ENCODE assay signal across 1 cellular context in the genomic region with DNA sequence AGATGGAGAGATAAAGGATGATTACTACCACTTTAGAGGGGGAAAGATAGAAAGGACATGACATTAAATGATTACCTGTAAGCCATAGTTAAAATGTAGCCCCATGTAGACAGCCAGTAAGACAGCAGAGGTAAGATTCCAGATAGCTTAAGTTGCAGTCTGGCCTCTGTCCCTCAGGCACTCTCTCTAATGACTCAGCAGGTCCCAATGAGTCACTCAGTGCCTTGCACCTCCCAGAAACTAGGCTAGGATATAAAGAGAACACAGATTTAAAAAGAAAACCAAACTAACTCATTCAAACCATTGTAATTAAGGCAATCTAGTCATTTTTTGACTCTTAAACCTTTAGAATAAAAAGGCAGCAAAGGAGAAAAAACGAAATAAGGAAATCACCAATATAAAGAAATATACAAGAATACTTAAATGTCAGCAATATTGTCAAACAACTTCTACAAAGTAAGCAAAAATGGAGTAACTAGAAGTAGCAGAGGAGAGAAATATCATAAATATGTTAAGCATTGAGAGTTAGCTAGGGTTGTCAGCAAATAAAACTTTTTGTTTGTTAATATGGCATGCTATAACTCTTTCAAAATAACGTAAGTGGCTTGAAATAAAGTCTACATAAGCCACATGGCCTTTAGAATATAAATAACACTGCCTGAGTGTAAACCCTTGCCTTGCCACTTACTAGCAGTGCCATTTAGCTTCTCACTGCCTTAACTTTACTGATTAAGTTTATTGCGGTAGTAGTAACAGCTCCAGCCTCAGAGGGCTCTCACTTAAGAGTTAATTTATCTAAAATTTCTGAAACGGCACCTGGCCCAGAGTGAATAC.
TF ChIP-seq lines count a peak whose summit lies in the region.

No MANE protein-coding gene starts in this region.

TF ChIP-seq in HepG2, 621 proteins besides CTCF, POLR2A, EP300 and RAD21 (continued from another document):
- TF ChIP-seq, protein P1, sequence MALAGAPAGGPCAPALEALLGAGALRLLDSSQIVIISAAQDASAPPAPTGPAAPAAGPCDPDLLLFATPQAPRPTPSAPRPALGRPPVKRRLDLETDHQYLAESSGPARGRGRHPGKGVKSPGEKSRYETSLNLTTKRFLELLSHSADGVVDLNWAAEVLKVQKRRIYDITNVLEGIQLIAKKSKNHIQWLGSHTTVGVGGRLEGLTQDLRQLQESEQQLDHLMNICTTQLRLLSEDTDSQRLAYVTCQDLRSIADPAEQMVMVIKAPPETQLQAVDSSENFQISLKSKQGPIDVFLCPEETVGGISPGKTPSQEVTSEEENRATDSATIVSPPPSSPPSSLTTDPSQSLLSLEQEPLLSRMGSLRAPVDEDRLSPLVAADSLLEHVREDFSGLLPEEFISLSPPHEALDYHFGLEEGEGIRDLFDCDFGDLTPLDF (CRISPR knock-in tag; IDR thresholded peaks at IDR 0.05) = no peak
- peak; percentile 34; the same call in 1 of the 2 replicates for TF ChIP-seq RBFOX2 (IDR thresholded peaks at IDR 0.05; ENCODE audit: low read depth, low read length)
- TF ChIP-seq NCOA5 (CRISPR knock-in tag; IDR thresholded peaks at IDR 0.05) = no peak
- no peak for TF ChIP-seq ZIK1 (CRISPR knock-in tag; IDR thresholded peaks at IDR 0.05; ENCODE audit: borderline replicate concordance, low read depth)
- no peak for TF ChIP-seq PAF1 (CRISPR knock-in tag; IDR thresholded peaks at IDR 0.05)
- TF ChIP-seq, protein P2, sequence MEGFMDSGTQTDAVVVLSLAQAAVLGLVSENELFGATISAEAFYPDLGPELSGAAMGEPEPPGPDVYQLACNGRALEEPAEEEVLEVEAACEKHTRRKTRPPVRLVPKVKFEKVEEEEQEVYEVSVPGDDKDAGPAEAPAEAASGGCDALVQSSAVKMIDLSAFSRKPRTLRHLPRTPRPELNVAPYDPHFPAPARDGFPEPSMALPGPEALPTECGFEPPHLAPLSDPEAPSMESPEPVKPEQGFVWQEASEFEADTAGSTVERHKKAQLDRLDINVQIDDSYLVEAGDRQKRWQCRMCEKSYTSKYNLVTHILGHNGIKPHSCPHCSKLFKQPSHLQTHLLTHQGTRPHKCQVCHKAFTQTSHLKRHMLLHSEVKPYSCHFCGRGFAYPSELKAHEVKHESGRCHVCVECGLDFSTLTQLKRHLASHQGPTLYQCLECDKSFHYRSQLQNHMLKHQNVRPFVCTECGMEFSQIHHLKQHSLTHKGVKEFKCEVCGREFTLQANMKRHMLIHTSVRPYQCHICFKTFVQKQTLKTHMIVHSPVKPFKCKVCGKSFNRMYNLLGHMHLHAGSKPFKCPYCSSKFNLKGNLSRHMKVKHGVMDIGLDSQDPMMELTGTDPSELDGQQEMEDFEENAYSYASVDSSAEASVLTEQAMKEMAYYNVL (CRISPR knock-in tag; IDR thresholded peaks at IDR 0.05; ENCODE audit: borderline replicate concordance) = no peak
- no peak for TF ChIP-seq ATAD3A (CRISPR knock-in tag; IDR thresholded peaks at IDR 0.05)
- TF ChIP-seq ZEB1 (IDR thresholded peaks at IDR 0.05; ENCODE audit: insufficient replicate concordance, low read depth) = no peak
- no peak for TF ChIP-seq ZKSCAN5 (CRISPR knock-in tag; IDR thresholded peaks at IDR 0.05)
- no peak; the same call in 1 of the 2 replicates for TF ChIP-seq JUNB (CRISPR knock-in tag; IDR thresholded peaks at IDR 0.05; ENCODE audit: borderline replicate concordance)
- TF ChIP-seq AGO1 (IDR thresholded peaks at IDR 0.05; ENCODE audit: low read depth, low read length, poor library complexity, severe bottlenecking) = no peak
- no peak for TF ChIP-seq ZNF678 (CRISPR knock-in tag; IDR thresholded peaks at IDR 0.05)
- TF ChIP-seq, protein P3, sequence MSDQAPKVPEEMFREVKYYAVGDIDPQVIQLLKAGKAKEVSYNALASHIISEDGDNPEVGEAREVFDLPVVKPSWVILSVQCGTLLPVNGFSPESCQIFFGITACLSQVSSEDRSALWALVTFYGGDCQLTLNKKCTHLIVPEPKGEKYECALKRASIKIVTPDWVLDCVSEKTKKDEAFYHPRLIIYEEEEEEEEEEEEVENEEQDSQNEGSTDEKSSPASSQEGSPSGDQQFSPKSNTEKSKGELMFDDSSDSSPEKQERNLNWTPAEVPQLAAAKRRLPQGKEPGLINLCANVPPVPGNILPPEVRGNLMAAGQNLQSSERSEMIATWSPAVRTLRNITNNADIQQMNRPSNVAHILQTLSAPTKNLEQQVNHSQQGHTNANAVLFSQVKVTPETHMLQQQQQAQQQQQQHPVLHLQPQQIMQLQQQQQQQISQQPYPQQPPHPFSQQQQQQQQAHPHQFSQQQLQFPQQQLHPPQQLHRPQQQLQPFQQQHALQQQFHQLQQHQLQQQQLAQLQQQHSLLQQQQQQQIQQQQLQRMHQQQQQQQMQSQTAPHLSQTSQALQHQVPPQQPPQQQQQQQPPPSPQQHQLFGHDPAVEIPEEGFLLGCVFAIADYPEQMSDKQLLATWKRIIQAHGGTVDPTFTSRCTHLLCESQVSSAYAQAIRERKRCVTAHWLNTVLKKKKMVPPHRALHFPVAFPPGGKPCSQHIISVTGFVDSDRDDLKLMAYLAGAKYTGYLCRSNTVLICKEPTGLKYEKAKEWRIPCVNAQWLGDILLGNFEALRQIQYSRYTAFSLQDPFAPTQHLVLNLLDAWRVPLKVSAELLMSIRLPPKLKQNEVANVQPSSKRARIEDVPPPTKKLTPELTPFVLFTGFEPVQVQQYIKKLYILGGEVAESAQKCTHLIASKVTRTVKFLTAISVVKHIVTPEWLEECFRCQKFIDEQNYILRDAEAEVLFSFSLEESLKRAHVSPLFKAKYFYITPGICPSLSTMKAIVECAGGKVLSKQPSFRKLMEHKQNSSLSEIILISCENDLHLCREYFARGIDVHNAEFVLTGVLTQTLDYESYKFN (CRISPR knock-in tag; conservative IDR thresholded peaks at IDR 0.05) = 0 out of 2 replicates have a peak, but pooled peaks have one; percentile 26
- TF ChIP-seq NFE2L2 (IDR thresholded peaks at IDR 0.05; ENCODE audit: low read length) = peak; percentile 92
- no peak for TF ChIP-seq DNMT3B (CRISPR knock-in tag; conservative IDR thresholded peaks at IDR 0.05)
- no peak for TF ChIP-seq SIN3B (IDR thresholded peaks at IDR 0.05; ENCODE audit: low read length)
- TF ChIP-seq ZNF672 (CRISPR knock-in tag; IDR thresholded peaks at IDR 0.05) = no peak
- TF ChIP-seq ELF1 (CRISPR knock-in tag; IDR thresholded peaks at IDR 0.05) = no peak
